Comparison of ENCODE assay signal across 10 cellular contexts in the genomic region with DNA sequence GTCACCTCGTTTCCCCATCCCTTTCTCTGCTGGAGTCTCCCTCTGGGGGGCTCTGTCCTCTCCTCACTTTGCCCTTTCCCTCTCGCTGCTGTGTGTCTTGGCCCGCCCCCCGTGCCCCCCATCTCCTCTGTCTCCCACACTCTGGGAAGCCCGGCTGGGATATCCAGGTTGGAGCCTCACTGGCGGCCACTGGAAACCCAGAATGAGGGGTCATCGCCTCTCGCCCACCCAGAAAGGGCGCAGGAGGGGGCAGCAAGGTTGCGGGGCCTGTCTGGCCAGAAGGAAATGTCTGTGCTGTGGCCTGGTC. TPM values are rescaled to one million over a fixed set of nuclear protein-coding genes. Genes with fewer than 3 reads are reported as not detected.
DNase-seq lines count a peak whose midpoint lies in the region; ATAC-seq and TF ChIP-seq lines count a peak whose summit lies in the region.
"Had no signal": no experiment of that assay in that cellular context is flagged by ENCODE, and none has a peak within 500 bp of the region (broad histone marks: within the 10 kb centered on the region; RNA-seq: fewer than 3 reads in every experiment).

No MANE protein-coding gene starts in this region.

- TF ChIP-seq POLR2A in upper lobe of left lung (IDR thresholded peaks at IDR 0.05): no peak

- H3K4me3 Mint-ChIP-seq in naive B cell: peak overlapping the region in 4 of 8 donors; percentile 56 to 76 (median 74)

- H3K36me3 ChIP-seq in cardiac muscle cell: peaks cover 2% of the 10 kb centered on the region
- peaks cover 0 to 23% (median 18%) of the 10 kb centered on the region in 4 donors for H3K36me3 ChIP-seq in upper lobe of left lung
- peaks cover 8% of the 10 kb centered on the region for H3K36me3 ChIP-seq in SJCRH30

- 9 to 12% methylated on average over 5 to 9 of the region's 10 CpGs for WGBS in upper lobe of left lung, 2 donors

- peaks cover 63 to 76% (median 74%) of the 10 kb centered on the region in 3 donors for H3K4me1 Mint-ChIP-seq in naive B cell

- DNase-seq in cardiac muscle cell (ENCODE audit: low read depth in 1 of 2, low spot score in 1 of 2) (no peak), cardiac septum (ENCODE audit: low spot score) (no peak), dorsolateral prefrontal cortex (no peak), naive B cell (no peak), upper lobe of left lung (no peak), COR-L47 (lab: John Stamatoyannopoulos, UW) (no peak), NCI-H82 treated with DMSO at 0.1 percent for 48 hours (lab: John Stamatoyannopoulos, UW; ENCODE audit: unreplicated experiment) (no peak), SJCRH30 (no peak)
- DNase-seq: NK-92 treated with Interleukin-12 subunit alpha and Interleukin-12 subunit beta, amount 100 ng/mL, for 24 hours had no signal

- peaks cover 0 to 5% of the 10 kb centered on the region in 2 donors for H3K36me3 Mint-ChIP-seq in naive B cell

- intact Hi-C loops in cardiac septum (cut with DNase I): loop anchor here (5.0 kb wide), 1 partner anchor 102 kb away; a partner anchor contains a TSS
- intact Hi-C loops in dorsolateral prefrontal cortex (cut with DNase I): no loop called here

- H3K27ac Mint-ChIP-seq in naive B cell: peak overlapping the region; percentile 75 to 99 (median 98)

- H3K4me1 ChIP-seq in cardiac muscle cell (ENCODE audit: low read depth) (peaks cover 39% of the 10 kb centered on the region), upper lobe of left lung (peaks cover 75 to 91% (median 82%) of the 10 kb centered on the region in 4 donors), SJCRH30 (peaks cover 46% of the 10 kb centered on the region)

- ATAC-seq in naive B cell (ENCODE audit: low read depth in 2 of 2) (no peak), upper lobe of left lung (ENCODE audit: low FRiP score in 2 of 2) (no peak)

- H3K27ac ChIP-seq in cardiac muscle cell: peak overlapping the region; percentile 84
- H3K27ac ChIP-seq in dorsolateral prefrontal cortex: peak overlapping the region in 58 of 59 donors; percentile 33 to 94 (median 85)
- peak overlapping the region; percentile 79 to 90 (median 85) for H3K27ac ChIP-seq in upper lobe of left lung
- H3K27ac ChIP-seq in SJCRH30: no peak overlapping the region
- H3K27ac ChIP-seq: C4-2B had no signal

- H3K9me3 ChIP-seq in cardiac muscle cell (ENCODE audit: low read depth) (no peaks in the 10 kb centered on the region), upper lobe of left lung (no peaks in the 10 kb centered on the region), SJCRH30 (replicated peaks) (no peaks in the 10 kb centered on the region)

- no peaks in the 10 kb centered on the region for H3K9me3 Mint-ChIP-seq in naive B cell

- H3K4me3 ChIP-seq in cardiac muscle cell: no peak overlapping the region
- H3K4me3 ChIP-seq in dorsolateral prefrontal cortex: peak overlapping the region in 56 of 59 donors; percentile 5 to 57 (median 40)
- peak overlapping the region in 3 of 4 donors; percentile 16 to 49 (median 32) for H3K4me3 ChIP-seq in upper lobe of left lung
- H3K4me3 ChIP-seq in SJCRH30: no peak overlapping the region

- TF ChIP-seq EP300 in upper lobe of left lung (IDR thresholded peaks at IDR 0.05): no peak

- H3K27me3 ChIP-seq in cardiac muscle cell (no peaks in the 10 kb centered on the region), dorsolateral prefrontal cortex (peaks cover 0 to 12% (median 0%) of the 10 kb centered on the region in 45 donors), upper lobe of left lung (no peaks in the 10 kb centered on the region), SJCRH30 (no peaks in the 10 kb centered on the region)

- TF ChIP-seq CTCF in cardiac muscle cell (IDR thresholded peaks at IDR 0.05; ENCODE audit: low read depth, low read length) (no peak), dorsolateral prefrontal cortex (IDR thresholded peaks at IDR 0.05 in 54 of 56, conservative IDR thresholded peaks at IDR 0.05 in 2 of 56; ENCODE audit: low read depth in 1 of 56, partially characterized antibody in 56 of 56) (no peak), upper lobe of left lung (IDR thresholded peaks at IDR 0.05) (no peak)

- no peaks in the 10 kb centered on the region for H3K27me3 Mint-ChIP-seq in naive B cell

RNA-seq across cellular contexts. Expression of a gene that starts 15.6 kb away (rescaled TPM):
- total RNA-seq in cardiac muscle cell (24.6 and 25.2 TPM in 2 replicates), cardiac septum (17.0 TPM), dorsolateral prefrontal cortex (10 to 100 TPM; 18.1 to 45.4 (median 26.0) TPM), upper lobe of left lung (10 to 100 TPM; 22.0 to 36.7 (median 27.0) TPM)
- polyA plus RNA-seq in cardiac muscle cell (29.7 and 32.4 TPM in 2 replicates), naive B cell (ENCODE audit: low read depth in 6 of 6) (10 to 100 TPM; 19.8 to 37.2 (median 31.7) TPM)
- 19.6 and 20.0 TPM in 2 replicates for total RNA-seq in SJCRH30 (2014; rRNA removed; shearing (Covaris generic))

RNA-seq across cellular contexts. Expression of a gene that starts 28.1 kb away (rescaled TPM):
- total RNA-seq in cardiac muscle cell (19.4 and 32.6 TPM in 2 replicates), cardiac septum (26.4 TPM), dorsolateral prefrontal cortex (10 to 100 TPM in 104 of 120 experiments, 1 to 10 TPM in 16; 4.3 to 34.6 (median 13.8) TPM), upper lobe of left lung (100 to 1,000 TPM in 2 of 6 donors, 10 to 100 TPM in 4; 28.5 to 138 (median 76.8) TPM)
- polyA plus RNA-seq in cardiac muscle cell (34.8 and 52.3 TPM in 2 replicates), naive B cell (ENCODE audit: low read depth in 6 of 6) (10 to 100 TPM; 20.1 to 61.9 (median 35.4) TPM)
- 11.0 and 12.7 TPM in 2 replicates for total RNA-seq in SJCRH30 (2014; rRNA removed; shearing (Covaris generic))

RNA-seq across cellular contexts. Expression of a gene that starts 38.4 kb away (rescaled TPM):
- total RNA-seq in cardiac muscle cell: 5.3 and 7.8 TPM in 2 replicates
- 10.8 and 10.9 TPM in 2 replicates for polyA plus RNA-seq in cardiac muscle cell
- total RNA-seq in cardiac septum: 1.9 TPM
- 10 to 100 TPM in 4 of 120 experiments, 1 to 10 TPM in 116; 3.0 to 12.9 (median 6.6) TPM for total RNA-seq in dorsolateral prefrontal cortex
- 10 to 100 TPM in 5 of 6 donors, 1 to 10 TPM in 1; 3.2 to 17.3 (median 14.3) TPM for polyA plus RNA-seq in naive B cell (ENCODE audit: low read depth in 6 of 6)
- 10 to 100 TPM in 3 of 6 donors, 1 to 10 TPM in 2, not detected in 1; 7.0 to 17.2 (median 10.3) TPM for total RNA-seq in upper lobe of left lung
- 2.8 and 2.9 TPM in 2 replicates for total RNA-seq in SJCRH30 (2014; rRNA removed; shearing (Covaris generic))

RNA-seq across cellular contexts. Expression of a gene that starts 50.7 kb away (rescaled TPM):
- 16.8 and 21.8 TPM in 2 replicates for total RNA-seq in cardiac muscle cell
- polyA plus RNA-seq in cardiac muscle cell: 14.5 and 18.1 TPM in 2 replicates
- 2.9 TPM for total RNA-seq in cardiac septum
- 10 to 100 TPM in 118 of 120 experiments, 1 to 10 TPM in 2; 8.6 to 26.9 (median 16.5) TPM for total RNA-seq in dorsolateral prefrontal cortex
- polyA plus RNA-seq in naive B cell (ENCODE audit: low read depth in 6 of 6): 1 to 10 TPM in 5 of 6 donors, not detected in 1; 1.7 to 3.5 (median 2.2) TPM
- total RNA-seq in upper lobe of left lung: 10 to 100 TPM; 18.7 to 65.0 (median 29.3) TPM
- 1.6 and 1.7 TPM in 2 replicates for total RNA-seq in SJCRH30 (2014; rRNA removed; shearing (Covaris generic))

Comparison
In these comparisons a context has a peak if more than half of its experiments do, and no peak if none do; other contexts are left out.
1. H3K4me3 ChIP-seq: peak in dorsolateral prefrontal cortex (56 of 59) and upper lobe of left lung (3 of 4); none in cardiac muscle cell (single experiment) and SJCRH30 (single experiment).